ENCODE assay signal across 30 cellular contexts in the genomic region with DNA sequence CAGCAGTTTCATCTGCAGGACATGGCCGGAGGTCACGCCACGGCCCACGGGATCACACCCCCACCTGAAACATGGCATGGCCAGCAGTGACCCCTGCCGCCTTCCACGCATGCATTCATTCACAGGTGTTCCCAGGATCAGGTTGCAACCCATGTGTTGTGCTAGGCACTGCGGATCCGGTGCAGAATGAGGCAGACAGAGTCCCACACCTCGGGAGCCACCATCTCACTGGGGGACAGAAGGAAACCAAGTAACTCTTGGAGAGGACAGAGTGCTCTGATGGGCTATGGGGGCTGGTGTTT. TPM values are rescaled to one million over a fixed set of nuclear protein-coding genes. Genes with fewer than 3 reads are reported as not detected.
"Had no signal": no experiment of that assay in that cellular context is flagged by ENCODE, and none has a peak within 500 bp of the region (broad histone marks: within the 10 kb centered on the region; RNA-seq: fewer than 3 reads in every experiment).

No MANE protein-coding gene starts in this region.

- H3K27me3 ChIP-seq: esophagus squamous epithelium, heart left ventricle, neutrophil, pancreas, tibial nerve, upper lobe of left lung had no signal

- H3K4me3 ChIP-seq: esophagus squamous epithelium, heart left ventricle, lung, pancreas, thoracic aorta, tibial nerve, upper lobe of left lung had no signal

- H3K36me3 Mint-ChIP-seq: memory B cell, natural killer cell had no signal

- H3K27ac ChIP-seq: esophagus squamous epithelium, neutrophil, pancreas, thoracic aorta, tibial nerve, upper lobe of left lung had no signal

- DNase-seq: cortex of kidney; effector memory CD8-positive, alpha-beta T cell; erythroblast; esophagus squamous epithelium; foreskin melanocyte; heart left ventricle; hippocampal formation; left cardiac atrium; left ventricle myocardium superior; natural killer cell; stimulated activated CD4-positive, alpha-beta T cell treated with anti-CD3 and anti-CD28 coated beads, Interleukin-2, amount 100 ng/mL, for 24 hours; stimulated activated CD4-positive, alpha-beta T cell treated with anti-CD3 and anti-CD28 coated beads, Interleukin-4, amount 100 ng/mL, for 24 hours; stimulated activated naive CD4-positive, alpha-beta T cell treated with Interleukin-2 at 50 U/mL for 16 hours had no signal

- FAIRE-seq: endometrium, islet of Langerhans, pancreas, urothelium cell line had no signal

- H3K4me1 ChIP-seq: pancreas had no signal

- ATAC-seq: effector memory CD8-positive, alpha-beta T cell; heart left ventricle; left cardiac atrium; left ventricle myocardium superior; natural killer cell; pancreas; sciatic nerve; stimulated activated effector memory CD8-positive, alpha-beta T cell treated with anti-CD3 and anti-CD28 coated beads, Interleukin-12 subunit alpha, Interleukin-12 subunit beta, amount 100 ng/mL, for 72 hours had no signal

- H3K27ac Mint-ChIP-seq: effector memory CD8-positive, alpha-beta T cell; memory B cell; natural killer cell; stimulated activated effector memory CD8-positive, alpha-beta T cell treated with anti-CD3 and anti-CD28 coated beads, Interleukin-12 subunit alpha, Interleukin-12 subunit beta, amount 100 ng/mL, for 72 hours had no signal

- H3K4me3 Mint-ChIP-seq: effector memory CD8-positive, alpha-beta T cell; memory B cell; natural killer cell; stimulated activated effector memory CD8-positive, alpha-beta T cell treated with anti-CD3 and anti-CD28 coated beads, Interleukin-12 subunit alpha, Interleukin-12 subunit beta, amount 100 ng/mL, for 72 hours had no signal

- H3K9me3 Mint-ChIP-seq: effector memory CD8-positive, alpha-beta T cell; memory B cell; natural killer cell; stimulated activated effector memory CD8-positive, alpha-beta T cell treated with anti-CD3 and anti-CD28 coated beads, Interleukin-12 subunit alpha, Interleukin-12 subunit beta, amount 100 ng/mL, for 72 hours had no signal

- H3K36me3 ChIP-seq: esophagus squamous epithelium, neutrophil, pancreas, thoracic aorta, tibial nerve, upper lobe of left lung had no signal

- H3K9me3 ChIP-seq: esophagus squamous epithelium, heart left ventricle, neutrophil, pancreas, thoracic aorta, tibial nerve, upper lobe of left lung had no signal

RNA-seq across cellular contexts. Expression of gene RPL3L, which starts 7.2 kb away (rescaled TPM):
- total RNA-seq: dermis microvascular lymphatic vessel endothelial cell, esophagus squamous epithelium, kidney epithelial cell, lung, mononuclear cell, natural killer cell, omental fat pad, posterior vena cava, sciatic nerve, thoracic aorta, tibial nerve, upper lobe of left lung had no signal

RNA-seq across cellular contexts. Expression of gene RNF151, which starts 19.3 kb away (rescaled TPM):
- total RNA-seq: dermis microvascular lymphatic vessel endothelial cell, esophagus squamous epithelium, heart left ventricle, kidney epithelial cell, left cardiac atrium, left ventricle myocardium superior, lung, mononuclear cell, natural killer cell, omental fat pad, pancreas, posterior vena cava, sciatic nerve, thoracic aorta, tibial nerve had no signal
